Comparison of ENCODE assay signal across 28 cellular contexts in genomic region chr12:2800046-2800570, GRCh38. TPM values are rescaled to one million over a fixed set of nuclear protein-coding genes. Genes with fewer than 3 reads are reported as not detected.
DNase-seq lines count a peak whose midpoint lies in the region; ATAC-seq and TF ChIP-seq lines count a peak whose summit lies in the region.
"Had no signal": no experiment of that assay in that cellular context is flagged by ENCODE, and none has a peak within 500 bp of the region (broad histone marks: within the 10 kb centered on the region; RNA-seq: fewer than 3 reads in every experiment).

No MANE protein-coding gene starts in this region.

- peaks cover 45% of the 10 kb centered on the region for H3K4me1 ChIP-seq in suprapubic skin

- H3K9me3 ChIP-seq in suprapubic skin (no peaks in the 10 kb centered on the region), T-helper 17 cell (ENCODE audit: control insufficient read depth, low read length, poor library complexity, severe bottlenecking) (no peaks in the 10 kb centered on the region)
- H3K9me3 ChIP-seq: BLaER1, right lobe of liver, tibial artery had no signal

- TF ChIP-seq EP300 in suprapubic skin (IDR thresholded peaks at IDR 0.05), result no peak

- TF ChIP-seq CTCF in activated B cell treated with CpG ODN at 0.5 μM for 24 hours (IDR thresholded peaks at IDR 0.05) (no peak), suprapubic skin (IDR thresholded peaks at IDR 0.05) (no peak)

- H3K9me3 Mint-ChIP-seq in activated naive CD4-positive, alpha-beta T cell treated with anti-CD3 and anti-CD28 coated beads, Interleukin-2, amount 10 ng/mL, durations not matched to agents 7 days and 5 days, result no peaks in the 10 kb centered on the region
- no peaks in the 10 kb centered on the region for H3K9me3 Mint-ChIP-seq in activated B cell treated with CpG ODN at 0.5 μM for 24 hours
- H3K9me3 Mint-ChIP-seq: effector memory CD8-positive, alpha-beta T cell; immature natural killer cell; WTC11 had no signal

- H3K4me1 Mint-ChIP-seq in activated naive CD4-positive, alpha-beta T cell treated with anti-CD3 and anti-CD28 coated beads, Interleukin-2, amount 10 ng/mL, durations not matched to agents 7 days and 5 days, result peaks cover 19% of the 10 kb centered on the region
- H3K4me1 Mint-ChIP-seq in activated B cell treated with CpG ODN at 0.5 μM for 24 hours (peaks cover 37% of the 10 kb centered on the region), T-helper 17 cell (peaks cover 20% of the 10 kb centered on the region)

- intact Hi-C loops in activated B cell treated with CpG ODN at 0.5 μM for 24 hours (cut with micrococcal nuclease), result no loop called here

- peaks cover 75% of the 10 kb centered on the region for H3K36me3 ChIP-seq in suprapubic skin

- no peak for ATAC-seq in activated B cell treated with CpG ODN at 0.5 μM for 24 hours (ENCODE audit: low read depth)
- ATAC-seq in esophagus mucosa, result peak; percentile 90
- ATAC-seq in GM19467 (IDR thresholded peaks at IDR 0.05; ENCODE audit: unreplicated experiment), result no peak
- ATAC-seq in GM21737 (IDR thresholded peaks at IDR 0.05; ENCODE audit: unreplicated experiment), result no peak
- no peak for ATAC-seq in T-helper 17 cell
- ATAC-seq: effector memory CD8-positive, alpha-beta T cell; left lobe of liver; Panc1; right lobe of liver; WTC11 had no signal

- no peaks in the 10 kb centered on the region for H3K27me3 Mint-ChIP-seq in activated naive CD4-positive, alpha-beta T cell treated with anti-CD3 and anti-CD28 coated beads, Interleukin-2, amount 10 ng/mL, durations not matched to agents 7 days and 5 days
- H3K27me3 Mint-ChIP-seq in activated B cell treated with CpG ODN at 0.5 μM for 24 hours (no peaks in the 10 kb centered on the region), T-helper 17 cell (no peaks in the 10 kb centered on the region)
- H3K27me3 Mint-ChIP-seq: effector memory CD8-positive, alpha-beta T cell had no signal

- peak overlapping the region; percentile 8 for H3K27ac ChIP-seq in suprapubic skin
- H3K27ac ChIP-seq: BLaER1, right lobe of liver had no signal

- CTCF ChIA-PET in activated naive CD4-positive, alpha-beta T cell treated with anti-CD3 and anti-CD28 coated beads, Interleukin-2, amount 10 ng/mL, durations not matched to agents 7 days and 5 days (lab: Charles Lee), result interaction anchor here (0.7 to 1.4 kb wide), 3 partner anchors 17 to 117 kb away, joined by 3 to 6 read pairs (median 4); no protein-coding TSS in a partner anchor
- CTCF ChIA-PET in activated B cell treated with CpG ODN at 0.5 μM for 24 hours (lab: Charles Lee), result interaction anchor here (0.8 to 1.3 kb wide), 2 partner anchors 10 to 14 kb away, joined by 3 read pairs; no protein-coding TSS in a partner anchor

- no peak overlapping the region for H3K4me3 ChIP-seq in suprapubic skin
- H3K4me3 ChIP-seq: BLaER1, right lobe of liver, tibial artery had no signal

- 54% methylated on average over 3 of the region's 3 CpGs for WGBS in suprapubic skin

- peak overlapping the region; percentile 69 for H3K27ac Mint-ChIP-seq in activated naive CD4-positive, alpha-beta T cell treated with anti-CD3 and anti-CD28 coated beads, Interleukin-2, amount 10 ng/mL, durations not matched to agents 7 days and 5 days
- H3K27ac Mint-ChIP-seq in activated B cell treated with CpG ODN at 0.5 μM for 24 hours (peak overlapping the region; percentile 41), T-helper 17 cell (no peak overlapping the region)
- H3K27ac Mint-ChIP-seq: immature natural killer cell, WTC11 had no signal

- H3K36me3 Mint-ChIP-seq in activated naive CD4-positive, alpha-beta T cell treated with anti-CD3 and anti-CD28 coated beads, Interleukin-2, amount 10 ng/mL, durations not matched to agents 7 days and 5 days, result peaks cover 52% of the 10 kb centered on the region
- H3K36me3 Mint-ChIP-seq in activated B cell treated with CpG ODN at 0.5 μM for 24 hours (ENCODE audit: low read depth) (peaks cover 92% of the 10 kb centered on the region), T-helper 17 cell (ENCODE audit: low read depth) (no peaks in the 10 kb centered on the region)

- no peaks in the 10 kb centered on the region for H3K27me3 ChIP-seq in suprapubic skin
- H3K27me3 ChIP-seq: right lobe of liver, tibial artery had no signal

- no peak for DNase-seq in activated naive CD4-positive, alpha-beta T cell treated with anti-CD3 and anti-CD28 coated beads, Interleukin-2, amount 10 ng/mL, durations not matched to agents 7 days and 5 days
- DNase-seq in activated naive CD4-positive, alpha-beta T cell treated with anti-CD3 and anti-CD28 coated beads, Interleukin-2, amount 50 U/mL, for 16 hours, result no peak
- DNase-seq in activated B cell treated with CpG ODN at 0.5 μM for 24 hours, result no peak
- no peak for DNase-seq in suprapubic skin (ENCODE audit: low spot score in 2 of 2)
- DNase-seq in T-helper 17 cell, result no peak
- DNase-seq: activated CD4-positive, alpha-beta T cell treated with anti-CD3 and anti-CD28 coated beads, Interleukin-2, amount 50 U/mL, for 4 hours; cortex of kidney; DMS53; effector memory CD8-positive, alpha-beta T cell; immature natural killer cell; Kasumi-1; mesendoderm; NCI-H187; NCI-H526 treated with DMSO at 0.1 percent for 48 hours; right lobe of liver; SHP77 treated with DMSO at 0.1 percent for 48 hours; stimulated activated CD4-positive, alpha-beta T cell treated with anti-CD3 and anti-CD28 coated beads, Interleukin-2, amount 100 ng/mL, for 48 hours; T1000 had no signal

- POLR2A ChIA-PET in activated B cell treated with CpG ODN at 0.5 μM for 24 hours (lab: Charles Lee), result interaction anchor here (0.6 kb wide), 1 partner anchor 11 kb away, joined by 4 read pairs; no protein-coding TSS in a partner anchor

- no peak for TF ChIP-seq POLR2A in suprapubic skin (IDR thresholded peaks at IDR 0.05)

- H3K4me3 Mint-ChIP-seq in activated naive CD4-positive, alpha-beta T cell treated with anti-CD3 and anti-CD28 coated beads, Interleukin-2, amount 10 ng/mL, durations not matched to agents 7 days and 5 days, result no peak overlapping the region
- H3K4me3 Mint-ChIP-seq in activated B cell treated with CpG ODN at 0.5 μM for 24 hours, result no peak overlapping the region
- H3K4me3 Mint-ChIP-seq in T-helper 17 cell, result no peak overlapping the region
- H3K4me3 Mint-ChIP-seq: effector memory CD8-positive, alpha-beta T cell; immature natural killer cell; WTC11 had no signal

RNA-seq across cellular contexts. Expression of gene FKBP4, which starts 5.3 kb away (rescaled TPM):
- total RNA-seq in activated B cell treated with CpG ODN at 0.5 μM for 24 hours (90.5 and 94.7 TPM in 2 replicates), esophagus mucosa (83.4 TPM), suprapubic skin (10 to 100 TPM; 54.3 to 65.6 (median 59.5) TPM), T-helper 17 cell (10 to 100 TPM; 41.9 to 44.9 TPM)

RNA-seq across cellular contexts. Expression of gene ITFG2, which starts 12.4 kb away (rescaled TPM):
- 90.1 and 90.6 TPM in 2 replicates for total RNA-seq in activated B cell treated with CpG ODN at 0.5 μM for 24 hours
- total RNA-seq in esophagus mucosa, result 17.8 TPM
- total RNA-seq in suprapubic skin, result 10 to 100 TPM; 22.4 to 93.3 (median 35.8) TPM
- 10 to 100 TPM; 63.1 to 63.9 TPM for total RNA-seq in T-helper 17 cell

RNA-seq across cellular contexts. Expression of gene NRIP2, which starts 34.7 kb away (rescaled TPM):
- total RNA-seq in activated B cell treated with CpG ODN at 0.5 μM for 24 hours (not detected in 2 replicates), esophagus mucosa (0.08 TPM), suprapubic skin (1 to 10 TPM in 3 of 4 donors, under 1 TPM in 1; 0.48 to 4.7 (median 1.9) TPM), T-helper 17 cell (not detected)
- total RNA-seq: G401, H1, WTC11 had no signal

RNA-seq across cellular contexts. Expression of gene TEX52, which starts 56.7 kb away (rescaled TPM):
- total RNA-seq in activated B cell treated with CpG ODN at 0.5 μM for 24 hours (not detected in 2 replicates), esophagus mucosa (not detected), suprapubic skin (not detected), T-helper 17 cell (not detected)
- total RNA-seq: G401, H1, left lobe of liver, right lobe of liver, WTC11 had no signal
